Comparison of ENCODE assay signal across 15 cellular contexts in genomic region chr3:78497025-78497424, GRCh38.
DNase-seq lines count a peak whose midpoint lies in the region; ATAC-seq and TF ChIP-seq lines count a peak whose summit lies in the region.
"Had no signal": no experiment of that assay in that cellular context is flagged by ENCODE, and none has a peak within 500 bp of the region (broad histone marks: within the 10 kb centered on the region; RNA-seq: fewer than 3 reads in every experiment).

No MANE protein-coding gene starts in this region.

- intact Hi-C loops in right cardiac atrium (cut with DNase I): no loop called here

- WGBS in right cardiac atrium: 44% methylated on average over 4 of the region's 4 CpGs

- no peak overlapping the region for H3K4me3 ChIP-seq in right cardiac atrium (ENCODE audit: low read length)

- H3K27me3 ChIP-seq in right cardiac atrium (ENCODE audit: control insufficient read depth, insufficient read depth): no peaks in the 10 kb centered on the region

- no peak overlapping the region for H3K27ac ChIP-seq in right cardiac atrium (ENCODE audit: low read length)

- ATAC-seq in right cardiac atrium (peak; percentile 80 to 88), HG02840 (IDR thresholded peaks at IDR 0.05; ENCODE audit: low FRiP score, unreplicated experiment) (no peak), GM18505 (IDR thresholded peaks at IDR 0.05; ENCODE audit: unreplicated experiment) (no peak), HG03045 (IDR thresholded peaks at IDR 0.05; ENCODE audit: unreplicated experiment) (no peak)
- ATAC-seq: activated CD8-positive, alpha-beta memory T cell treated with anti-CD3 and anti-CD28 coated beads, Interleukin-2, amount 10 ng/mL, durations not matched to agents 7 days and 5 days; HCT116 had no signal

- no peaks in the 10 kb centered on the region for H3K4me1 ChIP-seq in right cardiac atrium (ENCODE audit: control insufficient read depth, insufficient read depth, low read length)

- DNase-seq in COR-L47 (lab: John Stamatoyannopoulos, UW): peak; percentile 82
- peak; percentile 59 for DNase-seq in NCI-H1417 treated with DMSO at 0.1 percent for 48 hours (lab: John Stamatoyannopoulos, UW)
- DNase-seq in NCI-H774 (lab: John Stamatoyannopoulos, UW): peak; percentile 39
- DNase-seq in right cardiac atrium: peak in 2 of 3 donors; percentile 11 to 35
- no peak for DNase-seq in NCI-H82 (lab: John Stamatoyannopoulos, UW)
- DNase-seq: activated CD8-positive, alpha-beta memory T cell treated with anti-CD3 and anti-CD28 coated beads, Interleukin-2, amount 10 ng/mL, durations not matched to agents 7 days and 5 days; activated naive CD4-positive, alpha-beta T cell treated with anti-CD3 and anti-CD28 coated beads, Interleukin-2, amount 50 U/mL, for 16 hours; AML-193; NCI-H524 treated with DMSO at 0.1 percent for 48 hours; SIG-M5; stimulated activated CD4-positive, alpha-beta T cell treated with anti-CD3 and anti-CD28 coated beads, Interleukin-1b, Interleukin-23, amount 100 ng/mL, for 48 hours had no signal

- no peaks in the 10 kb centered on the region for H3K9me3 ChIP-seq in right cardiac atrium (ENCODE audit: control insufficient read depth, low read length)

- TF ChIP-seq POLR2A in GM18505 (IDR thresholded peaks at IDR 0.05; ENCODE audit: borderline replicate concordance, extremely low read depth, insufficient read depth, insufficient read length): no peak

Comparison
In these comparisons a context has a peak if more than half of its experiments do, and no peak if none do; other contexts are left out.
1. ATAC-seq: peak in right cardiac atrium (2 of 2); none in HG02840 (single experiment), GM18505 (single experiment) and HG03045 (single experiment).